In the genomic region with DNA sequence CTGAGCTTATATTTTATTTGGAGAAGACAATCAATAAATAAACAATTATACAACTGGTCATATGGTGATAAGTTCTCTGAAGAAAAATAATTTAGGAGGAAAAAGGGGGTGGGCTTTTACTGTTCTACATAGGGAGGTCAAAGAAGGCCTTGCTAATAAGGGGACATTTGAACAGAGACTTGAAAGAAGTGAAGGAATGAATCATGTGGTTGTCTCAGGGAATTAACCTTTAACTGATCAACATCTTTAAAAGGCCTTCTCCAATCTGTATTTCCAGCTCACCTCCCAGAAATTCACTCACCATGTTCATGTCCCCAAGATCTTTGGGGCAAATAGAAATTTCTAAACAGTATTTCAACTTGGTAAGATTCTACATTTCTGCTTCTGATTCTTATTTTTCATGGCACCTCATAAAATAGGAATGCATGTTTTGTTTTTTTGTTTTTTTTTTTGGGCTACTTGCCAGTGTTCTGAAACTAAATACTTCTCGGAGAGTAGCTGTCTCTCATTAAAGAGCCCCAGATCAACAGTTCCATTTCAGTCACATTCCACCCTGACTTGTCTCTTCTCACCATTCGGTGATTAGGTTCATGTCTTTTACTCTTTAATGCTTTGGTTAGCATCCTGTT, we compare ENCODE assay signal across 1 cellular context.
TF ChIP-seq lines count a peak whose summit lies in the region.

No MANE protein-coding gene starts in this region.

TF ChIP-seq in IMR-90, 13 proteins besides CTCF, POLR2A, EP300 and RAD21 (continued from another document):
- TF ChIP-seq, protein P1, sequence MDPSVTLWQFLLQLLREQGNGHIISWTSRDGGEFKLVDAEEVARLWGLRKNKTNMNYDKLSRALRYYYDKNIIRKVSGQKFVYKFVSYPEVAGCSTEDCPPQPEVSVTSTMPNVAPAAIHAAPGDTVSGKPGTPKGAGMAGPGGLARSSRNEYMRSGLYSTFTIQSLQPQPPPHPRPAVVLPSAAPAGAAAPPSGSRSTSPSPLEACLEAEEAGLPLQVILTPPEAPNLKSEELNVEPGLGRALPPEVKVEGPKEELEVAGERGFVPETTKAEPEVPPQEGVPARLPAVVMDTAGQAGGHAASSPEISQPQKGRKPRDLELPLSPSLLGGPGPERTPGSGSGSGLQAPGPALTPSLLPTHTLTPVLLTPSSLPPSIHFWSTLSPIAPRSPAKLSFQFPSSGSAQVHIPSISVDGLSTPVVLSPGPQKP (IDR thresholded peaks at IDR 0.05; ENCODE audit: borderline replicate concordance, low read depth, low read length) = no peak
- TF ChIP-seq, protein P2, sequence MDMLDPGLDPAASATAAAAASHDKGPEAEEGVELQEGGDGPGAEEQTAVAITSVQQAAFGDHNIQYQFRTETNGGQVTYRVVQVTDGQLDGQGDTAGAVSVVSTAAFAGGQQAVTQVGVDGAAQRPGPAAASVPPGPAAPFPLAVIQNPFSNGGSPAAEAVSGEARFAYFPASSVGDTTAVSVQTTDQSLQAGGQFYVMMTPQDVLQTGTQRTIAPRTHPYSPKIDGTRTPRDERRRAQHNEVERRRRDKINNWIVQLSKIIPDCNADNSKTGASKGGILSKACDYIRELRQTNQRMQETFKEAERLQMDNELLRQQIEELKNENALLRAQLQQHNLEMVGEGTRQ (IDR thresholded peaks at IDR 0.05; ENCODE audit: low read depth, low read length) = no peak
- TF ChIP-seq SMC3 (IDR thresholded peaks at IDR 0.05; ENCODE audit: low read depth, low read length) (no peak), MXI1 (IDR thresholded peaks at IDR 0.05; ENCODE audit: borderline replicate concordance, low read depth, low read length) (no peak), RFX5 (IDR thresholded peaks at IDR 0.05; ENCODE audit: low read depth, low read length) (no peak), BHLHE40 (IDR thresholded peaks at IDR 0.05; ENCODE audit: low read depth, low read length) (no peak), FOS (IDR thresholded peaks at IDR 0.05; ENCODE audit: low read depth, low read length) (no peak), NFE2L2 (IDR thresholded peaks at IDR 0.05; ENCODE audit: low read depth, low read length) (no peak), RCOR1 (IDR thresholded peaks at IDR 0.05; ENCODE audit: insufficient replicate concordance, low read length) (no peak), MAZ (IDR thresholded peaks at IDR 0.05; ENCODE audit: borderline replicate concordance, low read depth, low read length) (no peak)
